28 cellular contexts compared by ENCODE assay signal in genomic region chr6:143090314-143091044, GRCh38.
"Had no signal": no experiment of that assay in that cellular context is flagged by ENCODE, and none has a peak within 500 bp of the region (broad histone marks: within the 10 kb centered on the region; RNA-seq: fewer than 3 reads in every experiment).

No MANE protein-coding gene starts in this region.

- DNase-seq: activated CD4-positive, alpha-beta T cell treated with anti-CD3 and anti-CD28 coated beads for 1 hour; activated CD4-positive, alpha-beta T cell treated with anti-CD3 and anti-CD28 coated beads, Interleukin-2, amount 50 U/mL, for 4 hours; activated effector memory CD4-positive, alpha-beta T cell treated with Interleukin-2 at 50 U/mL for 16 hours; activated naive CD4-positive, alpha-beta T cell treated with Interleukin-2 at 50 U/mL for 16 hours; activated naive CD8-positive, alpha-beta T cell treated with anti-CD3 and anti-CD28 coated beads, Interleukin-2, amount 10 ng/mL, durations not matched to agents 7 days and 5 days; activated T-cell treated with anti-CD3 and anti-CD28 coated beads, Interleukin-2, amount 50 U/mL, for 48 hours; amniotic stem cell; caudate nucleus; cortex of kidney; effector memory CD8-positive, alpha-beta T cell; heart left ventricle; hypothalamus; immature natural killer cell; kidney; left colon; midbrain; natural killer cell; posterior cingulate gyrus; right cardiac atrium; spleen; stimulated activated CD4-positive, alpha-beta T cell treated with anti-CD3 and anti-CD28 coated beads, Interleukin-2, amount 100 ng/mL, for 48 hours; stimulated activated naive CD4-positive, alpha-beta T cell treated with Interleukin-2 at 50 U/mL for 16 hours; trophoblast cell; WERI-Rb-1 had no signal

- H3K9me3 Mint-ChIP-seq: activated naive CD8-positive, alpha-beta T cell treated with anti-CD3 and anti-CD28 coated beads, Interleukin-2, amount 10 ng/mL, durations not matched to agents 7 days and 5 days; effector memory CD8-positive, alpha-beta T cell; immature natural killer cell; memory B cell; natural killer cell had no signal

- H3K4me1 Mint-ChIP-seq: immature natural killer cell, natural killer cell had no signal

- H3K36me3 Mint-ChIP-seq: natural killer cell had no signal

- H3K27me3 Mint-ChIP-seq: activated naive CD8-positive, alpha-beta T cell treated with anti-CD3 and anti-CD28 coated beads, Interleukin-2, amount 10 ng/mL, durations not matched to agents 7 days and 5 days; effector memory CD8-positive, alpha-beta T cell; memory B cell had no signal

- FAIRE-seq: endothelial cell of umbilical vein, urothelium cell line had no signal

- H3K27ac Mint-ChIP-seq: activated naive CD8-positive, alpha-beta T cell treated with anti-CD3 and anti-CD28 coated beads, Interleukin-2, amount 10 ng/mL, durations not matched to agents 7 days and 5 days; effector memory CD8-positive, alpha-beta T cell; immature natural killer cell; memory B cell; natural killer cell had no signal

- H3K9me3 ChIP-seq: spleen, thoracic aorta had no signal

- ATAC-seq: effector memory CD8-positive, alpha-beta T cell; heart left ventricle; left colon; natural killer cell; right cardiac atrium had no signal

- H3K4me3 Mint-ChIP-seq: activated naive CD8-positive, alpha-beta T cell treated with anti-CD3 and anti-CD28 coated beads, Interleukin-2, amount 10 ng/mL, durations not matched to agents 7 days and 5 days; effector memory CD8-positive, alpha-beta T cell; immature natural killer cell; memory B cell; natural killer cell had no signal
